8 cellular contexts compared by ENCODE assay signal in the genomic region with DNA sequence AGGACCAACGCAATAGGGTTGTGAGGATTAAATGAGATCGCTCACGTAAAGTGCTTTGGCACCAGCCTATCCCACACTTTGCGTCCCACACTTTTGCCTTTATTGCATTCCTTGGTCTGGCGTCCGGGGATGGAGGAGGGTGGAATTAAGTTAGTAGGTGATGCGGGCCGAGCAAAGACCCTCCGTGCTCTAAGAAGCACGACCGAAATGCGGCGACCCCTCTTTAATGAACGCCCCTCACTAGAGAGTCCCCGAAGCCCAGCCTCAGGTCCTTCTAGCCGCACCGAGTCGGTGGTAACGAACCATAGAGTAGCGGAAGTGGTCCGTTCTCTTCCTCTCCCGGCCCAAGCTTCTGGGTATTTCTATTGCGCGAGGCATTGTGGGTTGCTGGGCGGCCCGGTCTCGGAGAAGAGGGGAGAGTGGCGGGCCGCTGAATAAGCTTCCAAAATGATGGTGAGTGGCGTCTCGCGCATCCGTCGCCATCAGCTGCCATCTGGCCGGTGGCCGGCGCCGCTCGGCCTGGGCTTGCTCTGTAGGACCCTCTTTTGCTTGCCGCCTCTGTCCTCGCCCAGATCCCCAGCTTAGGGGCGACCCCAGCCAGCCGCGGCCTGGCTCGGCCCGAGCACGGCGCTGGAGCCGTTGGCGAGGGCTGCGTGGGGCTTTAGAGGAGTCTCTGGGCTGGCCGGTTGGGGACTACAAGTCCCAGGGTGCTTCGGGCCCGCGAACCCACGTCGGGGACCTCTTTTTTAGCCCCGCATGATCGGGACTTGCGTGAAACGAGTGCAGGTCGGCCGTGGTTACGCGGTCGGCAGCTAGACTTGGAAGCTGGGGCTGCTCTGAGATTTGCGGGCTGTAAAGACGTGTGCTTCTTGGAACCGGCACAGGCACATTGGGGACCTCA. TPM values are rescaled to one million over a fixed set of nuclear protein-coding genes. Genes with fewer than 3 reads are reported as not detected.
DNase-seq lines count a peak whose midpoint lies in the region; ATAC-seq and TF ChIP-seq lines count a peak whose summit lies in the region.

Gene CCT7 (plus strand): TSS at position 377 of the 901 bp plus-strand sequence. CDS start 71 bp downstream, at position 448.

- DNase-seq in NCI-H1105 treated with DMSO at 0.1 percent for 48 hours (lab: John Stamatoyannopoulos, UW) (peak; percentile 93), SKM-1 treated with dmso at 0.1 percent for 144 hours (lab: John Stamatoyannopoulos, UW; ENCODE audit: unreplicated experiment) (peak; percentile 98), glutamatergic neuron (peak; percentile 86), osteocyte (ENCODE audit: extremely low spot score, unreplicated experiment) (peak; percentile 91), thoracic aorta (ENCODE audit: low spot score) (peak; percentile 76)

- peak within 1 kb of the TSS; percentile 97 for H3K4me3 ChIP-seq in thoracic aorta

- ATAC-seq in HG02642 (IDR thresholded peaks at IDR 0.05; ENCODE audit: poor library complexity, unreplicated experiment) (peak; percentile 66), thoracic aorta (ENCODE audit: insufficient number of reproducible peaks, low FRiP score, low read depth) (peak; percentile 44)

- peak within 1 kb of the TSS; percentile 97 for H3K27ac Mint-ChIP-seq in activated naive CD8-positive, alpha-beta T cell
- H3K27ac Mint-ChIP-seq in glutamatergic neuron (ENCODE audit: unreplicated experiment), result peak within 1 kb of the TSS; percentile 94
- H3K27ac Mint-ChIP-seq in osteocyte (ENCODE audit: unreplicated experiment), result peak within 1 kb of the TSS; percentile 92

- peaks cover 39% of the 10 kb centered on the region for H3K4me1 Mint-ChIP-seq in activated naive CD8-positive, alpha-beta T cell (ENCODE audit: low read depth)
- H3K4me1 Mint-ChIP-seq in glutamatergic neuron (ENCODE audit: low read depth, unreplicated experiment), result peaks cover 16% of the 10 kb centered on the region
- H3K4me1 Mint-ChIP-seq in osteocyte (ENCODE audit: unreplicated experiment), result peaks cover 27% of the 10 kb centered on the region

- peaks cover 11% of the 10 kb centered on the region for H3K36me3 Mint-ChIP-seq in activated naive CD8-positive, alpha-beta T cell
- H3K36me3 Mint-ChIP-seq in glutamatergic neuron (ENCODE audit: unreplicated experiment) (no peaks in the 10 kb centered on the region), osteocyte (ENCODE audit: unreplicated experiment) (no peaks in the 10 kb centered on the region)

- no peaks in the 10 kb centered on the region for H3K9me3 ChIP-seq in thoracic aorta

- H3K9me3 Mint-ChIP-seq in activated naive CD8-positive, alpha-beta T cell (ENCODE audit: low read depth), result no peaks in the 10 kb centered on the region
- H3K9me3 Mint-ChIP-seq in glutamatergic neuron (ENCODE audit: unreplicated experiment), result peaks cover 2% of the 10 kb centered on the region
- H3K9me3 Mint-ChIP-seq in osteocyte (ENCODE audit: unreplicated experiment), result no peaks in the 10 kb centered on the region

- H3K36me3 ChIP-seq in thoracic aorta, result no peaks in the 10 kb centered on the region

- no peaks in the 10 kb centered on the region for H3K27me3 Mint-ChIP-seq in activated naive CD8-positive, alpha-beta T cell
- H3K27me3 Mint-ChIP-seq in glutamatergic neuron (ENCODE audit: unreplicated experiment) (peaks cover 12% of the 10 kb centered on the region), osteocyte (ENCODE audit: unreplicated experiment) (no peaks in the 10 kb centered on the region)

- peak within 1 kb of the TSS; percentile 100 for H3K4me3 Mint-ChIP-seq in activated naive CD8-positive, alpha-beta T cell
- H3K4me3 Mint-ChIP-seq in glutamatergic neuron (ENCODE audit: unreplicated experiment) (peak within 1 kb of the TSS; percentile 98), osteocyte (ENCODE audit: unreplicated experiment) (peak within 1 kb of the TSS; percentile 94)

- peak within 1 kb of the TSS; percentile 86 to 92 for H3K27ac ChIP-seq in thoracic aorta

- peaks cover 8 to 34% of the 10 kb centered on the region in 2 donors for H3K4me1 ChIP-seq in thoracic aorta (ENCODE audit: control insufficient read depth in 1 of 2, low read depth in 2 of 2)

- H3K27me3 ChIP-seq in thoracic aorta (replicated peaks; ENCODE audit: insufficient read depth), result no peaks in the 10 kb centered on the region

- peak; percentile 93 for TF ChIP-seq POLR2A in GM10847 (IDR thresholded peaks at IDR 0.05; ENCODE audit: extremely low read depth, insufficient read length)

- no peak for TF ChIP-seq CTCF in glutamatergic neuron (IDR thresholded peaks at IDR 0.05; ENCODE audit: partially characterized antibody, unreplicated experiment)
- no peak for TF ChIP-seq CTCF in osteocyte (IDR thresholded peaks at IDR 0.05)
- no peak for TF ChIP-seq CTCF in thoracic aorta (IDR thresholded peaks at IDR 0.05)

RNA-seq across cellular contexts. Expression of gene CCT7, which starts in this region (rescaled TPM):
- total RNA-seq in glutamatergic neuron (ENCODE audit: unreplicated experiment) (269 TPM), osteocyte (216 and 231 TPM in 2 replicates), thoracic aorta (100 to 1,000 TPM; 121 to 144 TPM)

Comparison
In these comparisons a context has a peak if more than half of its experiments do, and no peak if none do; other contexts are left out.
1. Peak in every context shown above with its lines: DNase-seq, ATAC-seq, H3K4me3 ChIP-seq and H3K27ac ChIP-seq.